8 cellular contexts compared by ENCODE assay signal in the genomic region with DNA sequence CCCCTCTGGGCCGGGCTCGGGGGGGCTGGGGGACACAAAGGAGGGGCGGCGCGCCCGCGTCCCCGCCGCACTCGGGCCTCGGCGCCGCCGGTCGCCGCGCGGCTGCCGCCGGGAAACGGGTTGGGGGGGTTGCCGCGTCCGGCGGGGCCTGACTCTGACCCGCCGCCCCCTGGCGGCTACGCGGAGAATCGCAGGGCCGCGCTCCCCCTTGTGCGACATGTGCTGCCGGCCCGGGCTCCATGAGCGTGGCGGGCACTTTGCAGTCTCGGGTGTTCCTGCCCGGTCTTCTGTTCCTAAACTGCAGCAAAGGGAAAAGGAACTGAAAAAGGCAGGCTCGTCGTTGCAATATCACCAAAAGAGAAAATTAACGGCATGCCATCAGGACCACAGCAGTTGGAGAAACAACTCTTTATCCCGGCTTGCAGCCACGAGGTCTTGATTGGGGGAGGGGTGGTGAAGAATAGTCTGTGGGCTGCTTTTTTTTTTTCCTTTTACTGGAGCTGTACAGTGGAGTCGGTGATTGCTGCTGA. TPM values are rescaled to one million over a fixed set of nuclear protein-coding genes. Genes with fewer than 3 reads are reported as not detected.
DNase-seq lines count a peak whose midpoint lies in the region; ATAC-seq and TF ChIP-seq lines count a peak whose summit lies in the region.

No MANE protein-coding gene starts in this region.

- WGBS in esophagus squamous epithelium, 2 donors = 0% methylated on average over 6 of the region's 46 CpGs

- peak in 1 of 4 donors; percentile 35 for TF ChIP-seq POLR2A in esophagus squamous epithelium (IDR thresholded peaks at IDR 0.05)

- no peaks in the 10 kb centered on the region for H3K9me3 ChIP-seq in esophagus squamous epithelium

- H3K4me1 ChIP-seq in esophagus squamous epithelium = peaks cover 0 to 49% (median 9%) of the 10 kb centered on the region in 3 donors

- TF ChIP-seq RAD21 in Ishikawa (IDR thresholded peaks at IDR 0.05; ENCODE audit: low read depth) = peak; percentile 20; the same call in 1 of the 2 replicates

- DNase-seq in DMS153 (lab: John Stamatoyannopoulos, UW) (peak; percentile 80), esophagus squamous epithelium (lab: John Stamatoyannopoulos, UW) (peak; percentile 58), naive B cell (peak; percentile 92)
- peak; percentile 93 to 95 for DNase-seq in activated T-cell treated with anti-CD3 and anti-CD28 coated beads, Interleukin-2, amount 50 U/mL, for 72 hours
- peak; percentile 77 to 78 for DNase-seq in stimulated activated CD8-positive, alpha-beta memory T cell treated with anti-CD3 and anti-CD28 coated beads, Interleukin-7, amount 100 ng/mL, for 48 hours (ENCODE audit: extremely low read depth in 1 of 2, low read depth in 1 of 2)

- no peak for TF ChIP-seq EP300 in Ishikawa (IDR thresholded peaks at IDR 0.05; ENCODE audit: borderline replicate concordance)

- no peaks in the 10 kb centered on the region for H3K27me3 Mint-ChIP-seq in activated T-cell treated with anti-CD3 and anti-CD28 coated beads, Interleukin-2, amount 50 U/mL, for 72 hours (ENCODE audit: low read depth)
- H3K27me3 Mint-ChIP-seq in naive B cell = no peaks in the 10 kb centered on the region

- peaks cover 0 to 40% (median 9%) of the 10 kb centered on the region in 3 donors for H3K36me3 ChIP-seq in esophagus squamous epithelium

- H3K9me3 Mint-ChIP-seq in activated T-cell treated with anti-CD3 and anti-CD28 coated beads, Interleukin-2, amount 50 U/mL, for 72 hours = no peaks in the 10 kb centered on the region
- H3K9me3 Mint-ChIP-seq in naive B cell = no peaks in the 10 kb centered on the region

- intact Hi-C loops in esophagus squamous epithelium (cut with DNase I) = no loop called here

- H3K4me3 ChIP-seq in esophagus squamous epithelium = peak overlapping the region; percentile 65 to 98 (median 92)

- peaks cover 73% of the 10 kb centered on the region for H3K4me1 Mint-ChIP-seq in activated T-cell treated with anti-CD3 and anti-CD28 coated beads, Interleukin-2, amount 50 U/mL, for 72 hours (ENCODE audit: low read depth)
- peaks cover 12 to 26% (median 22%) of the 10 kb centered on the region in 3 donors for H3K4me1 Mint-ChIP-seq in naive B cell

- TF ChIP-seq CTCF in esophagus squamous epithelium (IDR thresholded peaks at IDR 0.05) = peak; percentile 90 to 100 (median 99)

- peaks cover 0 to 22% (median 0%) of the 10 kb centered on the region in 4 donors for H3K27me3 ChIP-seq in esophagus squamous epithelium

- peak overlapping the region; percentile 95 to 98 for H3K4me3 Mint-ChIP-seq in activated T-cell treated with anti-CD3 and anti-CD28 coated beads, Interleukin-2, amount 50 U/mL, for 72 hours
- H3K4me3 Mint-ChIP-seq in naive B cell = peak overlapping the region; percentile 84 to 97 (median 94)

- peak overlapping the region; percentile 98 for H3K27ac Mint-ChIP-seq in activated T-cell treated with anti-CD3 and anti-CD28 coated beads, Interleukin-2, amount 50 U/mL, for 72 hours
- peak overlapping the region; percentile 85 to 97 (median 93) for H3K27ac Mint-ChIP-seq in naive B cell

- peak; percentile 49 for ATAC-seq in GM21619 (IDR thresholded peaks at IDR 0.05; ENCODE audit: unreplicated experiment)
- peak; percentile 53 to 55 for ATAC-seq in activated T-cell treated with anti-CD3 and anti-CD28 coated beads, Interleukin-2, amount 50 U/mL, for 72 hours (replicated peaks in 1 of 2)
- peak; percentile 59 to 61 for ATAC-seq in naive B cell (ENCODE audit: low read depth in 2 of 2)

- peaks cover 13 to 47% of the 10 kb centered on the region in 2 donors for H3K36me3 Mint-ChIP-seq in activated T-cell treated with anti-CD3 and anti-CD28 coated beads, Interleukin-2, amount 50 U/mL, for 72 hours (ENCODE audit: insufficient read depth in 2 of 2)
- H3K36me3 Mint-ChIP-seq in naive B cell = peaks cover 0 to 16% of the 10 kb centered on the region in 2 donors

- peak overlapping the region; percentile 81 to 98 (median 97) for H3K27ac ChIP-seq in esophagus squamous epithelium

TF ChIP-seq in Ishikawa, 13 proteins besides CTCF, POLR2A, EP300 and RAD21:
- TF ChIP-seq TCF12 (IDR thresholded peaks at IDR 0.05; ENCODE audit: low read depth) (no peak; the same call in 1 of the 2 replicates), TAF1 (IDR thresholded peaks at IDR 0.05; ENCODE audit: low read depth) (peak; percentile 49; the same call in 1 of the 2 replicates)
- TF ChIP-seq, protein P1, sequence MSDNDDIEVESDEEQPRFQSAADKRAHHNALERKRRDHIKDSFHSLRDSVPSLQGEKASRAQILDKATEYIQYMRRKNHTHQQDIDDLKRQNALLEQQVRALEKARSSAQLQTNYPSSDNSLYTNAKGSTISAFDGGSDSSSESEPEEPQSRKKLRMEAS (IDR thresholded peaks at IDR 0.05) = peak; percentile 94
- TF ChIP-seq, protein P2, sequence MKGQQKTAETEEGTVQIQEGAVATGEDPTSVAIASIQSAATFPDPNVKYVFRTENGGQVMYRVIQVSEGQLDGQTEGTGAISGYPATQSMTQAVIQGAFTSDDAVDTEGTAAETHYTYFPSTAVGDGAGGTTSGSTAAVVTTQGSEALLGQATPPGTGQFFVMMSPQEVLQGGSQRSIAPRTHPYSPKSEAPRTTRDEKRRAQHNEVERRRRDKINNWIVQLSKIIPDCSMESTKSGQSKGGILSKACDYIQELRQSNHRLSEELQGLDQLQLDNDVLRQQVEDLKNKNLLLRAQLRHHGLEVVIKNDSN (IDR thresholded peaks at IDR 0.05) = 0 out of 2 replicates have a peak, but pooled peaks have one; percentile 32
TF ChIP-seq in Ishikawa: peak in this region for 3.

TF ChIP-seq in PFSK-1, 5 proteins besides CTCF, POLR2A, EP300 and RAD21:
- TF ChIP-seq, protein P3, sequence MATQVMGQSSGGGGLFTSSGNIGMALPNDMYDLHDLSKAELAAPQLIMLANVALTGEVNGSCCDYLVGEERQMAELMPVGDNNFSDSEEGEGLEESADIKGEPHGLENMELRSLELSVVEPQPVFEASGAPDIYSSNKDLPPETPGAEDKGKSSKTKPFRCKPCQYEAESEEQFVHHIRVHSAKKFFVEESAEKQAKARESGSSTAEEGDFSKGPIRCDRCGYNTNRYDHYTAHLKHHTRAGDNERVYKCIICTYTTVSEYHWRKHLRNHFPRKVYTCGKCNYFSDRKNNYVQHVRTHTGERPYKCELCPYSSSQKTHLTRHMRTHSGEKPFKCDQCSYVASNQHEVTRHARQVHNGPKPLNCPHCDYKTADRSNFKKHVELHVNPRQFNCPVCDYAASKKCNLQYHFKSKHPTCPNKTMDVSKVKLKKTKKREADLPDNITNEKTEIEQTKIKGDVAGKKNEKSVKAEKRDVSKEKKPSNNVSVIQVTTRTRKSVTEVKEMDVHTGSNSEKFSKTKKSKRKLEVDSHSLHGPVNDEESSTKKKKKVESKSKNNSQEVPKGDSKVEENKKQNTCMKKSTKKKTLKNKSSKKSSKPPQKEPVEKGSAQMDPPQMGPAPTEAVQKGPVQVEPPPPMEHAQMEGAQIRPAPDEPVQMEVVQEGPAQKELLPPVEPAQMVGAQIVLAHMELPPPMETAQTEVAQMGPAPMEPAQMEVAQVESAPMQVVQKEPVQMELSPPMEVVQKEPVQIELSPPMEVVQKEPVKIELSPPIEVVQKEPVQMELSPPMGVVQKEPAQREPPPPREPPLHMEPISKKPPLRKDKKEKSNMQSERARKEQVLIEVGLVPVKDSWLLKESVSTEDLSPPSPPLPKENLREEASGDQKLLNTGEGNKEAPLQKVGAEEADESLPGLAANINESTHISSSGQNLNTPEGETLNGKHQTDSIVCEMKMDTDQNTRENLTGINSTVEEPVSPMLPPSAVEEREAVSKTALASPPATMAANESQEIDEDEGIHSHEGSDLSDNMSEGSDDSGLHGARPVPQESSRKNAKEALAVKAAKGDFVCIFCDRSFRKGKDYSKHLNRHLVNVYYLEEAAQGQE (IDR thresholded peaks at IDR 0.05; ENCODE audit: insufficient read depth in 1 of 2, low read depth in 2 of 2, low read length in 2 of 2) = 0 out of 4 replicates have a peak, but pooled peaks of 1 of the 2 experiments have one; percentile 13
- TF ChIP-seq FOXP2 (optimal IDR thresholded peaks at IDR 0.05; ENCODE audit: borderline replicate concordance, extremely low read depth, extremely low read length, insufficient read depth) = peak; percentile 14
- no peak for TF ChIP-seq POLR2AphosphoS5 (IDR thresholded peaks at IDR 0.05; ENCODE audit: low read depth, low read length)
- TF ChIP-seq TAF1 (IDR thresholded peaks at IDR 0.05; ENCODE audit: borderline replicate concordance, insufficient read depth, low read length) = 0 out of 2 replicates have a peak, but pooled peaks have one; percentile 66
- peak; percentile 57; the same call in 1 of the 2 replicates for TF ChIP-seq SIN3A (IDR thresholded peaks at IDR 0.05; ENCODE audit: borderline replicate concordance, insufficient read depth, low read length)

RNA-seq across cellular contexts. Expression of a gene that starts 1.5 kb away (rescaled TPM):
- 0.59 TPM for polyA plus RNA-seq in PFSK-1 (2012; ENCODE audit: insufficient read length, low read depth)
- total RNA-seq in activated T-cell treated with anti-CD3 and anti-CD28 coated beads, Interleukin-2, amount 50 U/mL, for 72 hours = 10 to 100 TPM; 15.7 to 17.9 TPM
- total RNA-seq in esophagus squamous epithelium = 10 to 100 TPM in 1 of 4 donors, 1 to 10 TPM in 2, under 1 TPM in 1; 0.95 to 21.0 (median 4.5) TPM
- polyA plus RNA-seq in naive B cell (ENCODE audit: low read depth in 6 of 6) = 1 to 10 TPM in 3 of 6 donors, under 1 TPM in 2, not detected in 1; 0.38 to 1.9 (median 1.5) TPM

RNA-seq across cellular contexts. Expression of a gene that starts 49.5 kb away (rescaled TPM):
- polyA plus RNA-seq in PFSK-1 (2012; ENCODE audit: insufficient read length, low read depth) = not detected
- total RNA-seq in activated T-cell treated with anti-CD3 and anti-CD28 coated beads, Interleukin-2, amount 50 U/mL, for 72 hours = under 1 TPM in 1 of 2 donors, not detected in 1; 0.14 TPM
- not detected for total RNA-seq in esophagus squamous epithelium
- polyA plus RNA-seq in naive B cell (ENCODE audit: low read depth in 6 of 6) = 1 to 10 TPM in 1 of 6 donors, under 1 TPM in 2, not detected in 3; 0.30 to 1.0 (median 0.40) TPM

Comparison
In these comparisons a context has a peak if more than half of its experiments do, and no peak if none do; other contexts are left out.
1. Peak in every context shown above with its lines: DNase-seq, ATAC-seq, H3K4me3 ChIP-seq and H3K27ac ChIP-seq.